13 cellular contexts compared by ENCODE assay signal in the genomic region with DNA sequence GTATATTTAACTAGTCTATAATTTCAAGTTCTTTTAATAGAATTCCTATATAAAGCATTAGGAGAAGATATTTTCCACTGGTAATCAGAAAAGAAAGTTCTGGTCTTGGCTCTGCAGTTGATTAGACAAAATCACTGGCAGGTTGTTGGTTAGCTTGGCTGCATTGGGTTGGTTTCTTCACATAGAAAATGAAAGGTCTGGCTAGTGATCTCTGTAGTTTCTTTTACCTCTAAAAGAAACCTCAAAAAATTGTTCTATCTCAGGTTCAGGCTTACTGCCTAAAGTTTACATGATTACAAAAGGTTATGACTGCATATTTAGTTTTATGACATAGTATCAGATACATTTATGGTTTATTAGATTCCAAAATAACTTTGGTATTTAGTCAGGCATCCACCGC.
DNase-seq lines count a peak whose midpoint lies in the region; ATAC-seq, FAIRE-seq and TF ChIP-seq lines count a peak whose summit lies in the region.
"Had no signal": no experiment of that assay in that cellular context is flagged by ENCODE, and none has a peak within 500 bp of the region (broad histone marks: within the 10 kb centered on the region; RNA-seq: fewer than 3 reads in every experiment).

No MANE protein-coding gene starts in this region.

- H3K79me2 ChIP-seq in astrocyte (ENCODE audit: insufficient read depth, low read length) (no peaks in the 10 kb centered on the region), MM.1S (ENCODE audit: low read length) (no peaks in the 10 kb centered on the region)

- H2AFZ ChIP-seq in astrocyte (ENCODE audit: low read depth, low read length) (no peak overlapping the region), MM.1S (ENCODE audit: low read length) (no peak overlapping the region)

- peaks cover 4% of the 10 kb centered on the region for H3K36me3 Mint-ChIP-seq in astrocyte (ENCODE audit: low read depth, unreplicated experiment)

- H3K9me3 ChIP-seq in astrocyte (ENCODE audit: insufficient read depth, low read depth, low read length), result no peaks in the 10 kb centered on the region
- H3K9me3 ChIP-seq in MM.1S (replicated peaks; ENCODE audit: insufficient read depth, low read length), result no peaks in the 10 kb centered on the region

- H3K9me3 Mint-ChIP-seq in astrocyte (ENCODE audit: unreplicated experiment), result no peaks in the 10 kb centered on the region

- TF ChIP-seq CTCF in astrocyte (IDR thresholded peaks at IDR 0.05; ENCODE audit: insufficient read depth, low read depth, low read length), result no peak
- TF ChIP-seq CTCF in MM.1S (IDR thresholded peaks at IDR 0.05; ENCODE audit: low read length), result no peak

- FAIRE-seq in astrocyte (lab: Jason Lieb, UNC) (peak; percentile 47), urothelium cell line (lab: Jason Lieb, UNC) (no peak)

- H3K4me1 ChIP-seq in astrocyte (ENCODE audit: insufficient read depth, low read length), result peaks cover 15% of the 10 kb centered on the region
- H3K4me1 ChIP-seq in MM.1S (ENCODE audit: low read length), result no peaks in the 10 kb centered on the region

- no peak overlapping the region for H3K4me3 ChIP-seq in astrocyte (ENCODE audit: insufficient read depth, low read depth, low read length)
- no peak overlapping the region for H3K4me3 ChIP-seq in MM.1S (ENCODE audit: low read length)

- H4K20me1 ChIP-seq in astrocyte (ENCODE audit: insufficient read depth, low read length), result no peaks in the 10 kb centered on the region
- H4K20me1 ChIP-seq in MM.1S (ENCODE audit: insufficient read depth, low read length), result no peaks in the 10 kb centered on the region

- H3K27me3 ChIP-seq in astrocyte (ENCODE audit: insufficient read depth, low read length) (no peaks in the 10 kb centered on the region), MM.1S (replicated peaks; ENCODE audit: insufficient read depth, low read length) (no peaks in the 10 kb centered on the region)

- no peak for DNase-seq in astrocyte (ENCODE audit: low read depth)
- no peak for DNase-seq in urothelium cell line (ENCODE audit: low spot score)
- no peak for DNase-seq in effector CD8-positive, alpha-beta T cell (lab: John Stamatoyannopoulos, UW)
- DNase-seq in MM.1S, result no peak
- DNase-seq in middle frontal gyrus (ENCODE audit: extremely low spot score, low spot score), result no peak
- DNase-seq: activated T-cell treated with anti-CD3 and anti-CD28 coated beads, Interleukin-2, amount 50 U/mL, for 48 hours; caudate nucleus; NCI-H2227 treated with DMSO at 0.1 percent for 48 hours had no signal

- peak; percentile 70 for ATAC-seq in GM18517 (IDR thresholded peaks at IDR 0.05; ENCODE audit: unreplicated experiment)
- ATAC-seq in GM21423 (IDR thresholded peaks at IDR 0.05; ENCODE audit: unreplicated experiment), result peak; percentile 67
- ATAC-seq in HG03066 (IDR thresholded peaks at IDR 0.05; ENCODE audit: low read depth, unreplicated experiment), result peak; percentile 66

- H3K4me2 ChIP-seq in astrocyte (ENCODE audit: low read length) (no peak overlapping the region), MM.1S (ENCODE audit: low read depth, low read length) (no peak overlapping the region)

- peaks cover 30% of the 10 kb centered on the region for H3K4me1 Mint-ChIP-seq in astrocyte (ENCODE audit: low read depth, unreplicated experiment)

- H3F3A ChIP-seq in MM.1S (ENCODE audit: insufficient read depth, low read length), result no peaks in the 10 kb centered on the region

- peak overlapping the region; percentile 99 for H3K27ac Mint-ChIP-seq in astrocyte (ENCODE audit: unreplicated experiment)

- H3K36me3 ChIP-seq in astrocyte (ENCODE audit: insufficient read depth, low read length) (no peaks in the 10 kb centered on the region), MM.1S (replicated peaks; ENCODE audit: insufficient read depth, low read length) (no peaks in the 10 kb centered on the region)

- no peaks in the 10 kb centered on the region for H3K9me2 ChIP-seq in MM.1S (replicated peaks; ENCODE audit: insufficient read depth, low read length)

- H3K9ac ChIP-seq in astrocyte (ENCODE audit: low read length) (no peak overlapping the region), MM.1S (ENCODE audit: low read length) (no peak overlapping the region)

- H3K4me3 Mint-ChIP-seq in astrocyte (ENCODE audit: unreplicated experiment), result no peak overlapping the region
- H3K4me3 Mint-ChIP-seq: CD14-positive monocyte had no signal

- H3K27ac ChIP-seq in astrocyte (ENCODE audit: low read depth, low read length) (no peak overlapping the region), MM.1S (ENCODE audit: low read length) (no peak overlapping the region)
- H3K27ac ChIP-seq: HL-60 had no signal

- H3K27me3 Mint-ChIP-seq in astrocyte (ENCODE audit: low read depth, unreplicated experiment), result no peaks in the 10 kb centered on the region
